Comparison of ENCODE assay signal across 27 cellular contexts in the genomic region with DNA sequence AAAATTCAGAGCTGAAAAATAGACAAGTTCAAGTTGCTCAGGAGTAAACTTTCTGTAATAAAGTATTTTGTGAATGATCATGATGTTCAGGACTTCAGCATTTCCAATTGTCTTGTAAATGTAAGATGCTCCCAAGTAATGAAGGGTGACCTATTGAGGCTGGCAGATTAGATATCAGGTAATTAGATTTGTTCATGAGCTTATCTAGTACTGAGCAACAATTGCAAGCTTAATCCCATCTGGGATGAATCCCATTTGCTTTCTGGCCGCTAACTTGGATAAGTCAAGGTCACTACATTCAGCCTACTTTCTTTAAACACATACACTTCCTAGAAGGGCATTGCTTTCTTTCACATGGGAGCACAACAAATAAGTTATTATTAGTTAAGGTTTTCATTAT.
"Had no signal": no experiment of that assay in that cellular context is flagged by ENCODE, and none has a peak within 500 bp of the region (broad histone marks: within the 10 kb centered on the region; RNA-seq: fewer than 3 reads in every experiment).

No MANE protein-coding gene starts in this region.

- H3K36me3 ChIP-seq: left ventricle myocardium inferior, ovary, prostate gland, suprapubic skin, thoracic aorta, tibial artery, upper lobe of right lung had no signal

- H3K27ac ChIP-seq: left ventricle myocardium inferior, ovary, prostate gland, skin epidermis, suprapubic skin, thoracic aorta, tibial artery, upper lobe of right lung had no signal

- H3K36me3 Mint-ChIP-seq: naive thymus-derived CD4-positive, alpha-beta T cell; natural killer cell treated with Interleukin-12 subunit alpha and Interleukin-12 subunit beta and Interleukin-15 and Interleukin-18, amount 100 ng/mL, for 72 hours; stimulated activated effector memory CD8-positive, alpha-beta T cell treated with anti-CD3 and anti-CD28 coated beads, Interleukin-12 subunit alpha, Interleukin-12 subunit beta, amount 100 ng/mL, for 72 hours had no signal

- H3K9me3 ChIP-seq: left ventricle myocardium inferior, mucosa of descending colon, ovary, prostate gland, suprapubic skin, thoracic aorta, tibial artery, upper lobe of right lung had no signal

- H3K9me3 Mint-ChIP-seq: immature natural killer cell; naive thymus-derived CD4-positive, alpha-beta T cell; natural killer cell treated with Interleukin-12 subunit alpha and Interleukin-12 subunit beta and Interleukin-15 and Interleukin-18, amount 100 ng/mL, for 72 hours; stimulated activated effector memory CD8-positive, alpha-beta T cell treated with anti-CD3 and anti-CD28 coated beads, Interleukin-12 subunit alpha, Interleukin-12 subunit beta, amount 100 ng/mL, for 72 hours; stimulated activated naive CD8-positive, alpha-beta T cell treated with anti-CD3 and anti-CD28 coated beads, Interleukin-15, Interleukin-2, amounts not matched to agents 100 ng/mL and 50 ng/mL, for 24 hours had no signal

- H3K4me3 ChIP-seq: left ventricle myocardium inferior, lung, mucosa of descending colon, ovary, prostate gland, skin epidermis, suprapubic skin, thoracic aorta, tibial artery, upper lobe of right lung had no signal

- H3K4me1 Mint-ChIP-seq: immature natural killer cell; stimulated activated effector memory CD8-positive, alpha-beta T cell treated with anti-CD3 and anti-CD28 coated beads, Interleukin-12 subunit alpha, Interleukin-12 subunit beta, amount 100 ng/mL, for 72 hours had no signal

- DNase-seq: hippocampal formation; immature natural killer cell; kidney; left ventricle myocardium inferior; midbrain; mucosa of descending colon; naive thymus-derived CD4-positive, alpha-beta T cell; ovary; retina; right cardiac atrium; stimulated activated CD4-positive, alpha-beta T cell treated with anti-CD3 and anti-CD28 coated beads, Interleukin-12 subunit alpha, Interleukin-12 subunit beta, amount 100 ng/mL, for 4 hours; stimulated activated CD4-positive, alpha-beta T cell treated with anti-CD3 and anti-CD28 coated beads, Interleukin-15, amount 100 ng/mL, for 24 hours; stimulated activated CD4-positive, alpha-beta T cell treated with anti-CD3 and anti-CD28 coated beads, Interleukin-2, amount 100 ng/mL, for 24 hours; stimulated activated CD4-positive, alpha-beta T cell treated with anti-CD3 and anti-CD28 coated beads, Interleukin-4, amount 100 ng/mL, for 1 hour; stimulated activated naive CD4-positive, alpha-beta T cell; tibial artery; trophoblast cell; upper lobe of right lung had no signal

- H3K27me3 ChIP-seq: ovary, suprapubic skin, tibial artery, upper lobe of right lung had no signal

- H3K4me3 Mint-ChIP-seq: immature natural killer cell; naive thymus-derived CD4-positive, alpha-beta T cell; natural killer cell treated with Interleukin-12 subunit alpha and Interleukin-12 subunit beta and Interleukin-15 and Interleukin-18, amount 100 ng/mL, for 72 hours; stimulated activated effector memory CD8-positive, alpha-beta T cell treated with anti-CD3 and anti-CD28 coated beads, Interleukin-12 subunit alpha, Interleukin-12 subunit beta, amount 100 ng/mL, for 72 hours; stimulated activated naive CD8-positive, alpha-beta T cell treated with anti-CD3 and anti-CD28 coated beads, Interleukin-15, Interleukin-2, amounts not matched to agents 100 ng/mL and 50 ng/mL, for 24 hours had no signal

- H3K27me3 Mint-ChIP-seq: stimulated activated naive CD8-positive, alpha-beta T cell treated with anti-CD3 and anti-CD28 coated beads, Interleukin-15, Interleukin-2, amounts not matched to agents 100 ng/mL and 50 ng/mL, for 24 hours had no signal

- ATAC-seq: mucosa of descending colon; naive thymus-derived CD4-positive, alpha-beta T cell; natural killer cell treated with Interleukin-12 subunit alpha and Interleukin-12 subunit beta and Interleukin-15 and Interleukin-18, amount 100 ng/mL, for 72 hours; right cardiac atrium; sciatic nerve; stimulated activated effector memory CD8-positive, alpha-beta T cell treated with anti-CD3 and anti-CD28 coated beads, Interleukin-12 subunit alpha, Interleukin-12 subunit beta, amount 100 ng/mL, for 72 hours; upper lobe of right lung had no signal

- H3K27ac Mint-ChIP-seq: naive thymus-derived CD4-positive, alpha-beta T cell; stimulated activated effector memory CD8-positive, alpha-beta T cell treated with anti-CD3 and anti-CD28 coated beads, Interleukin-12 subunit alpha, Interleukin-12 subunit beta, amount 100 ng/mL, for 72 hours; stimulated activated naive CD8-positive, alpha-beta T cell treated with anti-CD3 and anti-CD28 coated beads, Interleukin-15, Interleukin-2, amounts not matched to agents 100 ng/mL and 50 ng/mL, for 24 hours had no signal
